Comparison of ENCODE assay signal across 11 cellular contexts in genomic region chr11:120239713-120240640, GRCh38. TPM values are rescaled to one million over a fixed set of nuclear protein-coding genes. Genes with fewer than 3 reads are reported as not detected.
DNase-seq lines count a peak whose midpoint lies in the region; ATAC-seq and TF ChIP-seq lines count a peak whose summit lies in the region.
"Had no signal": no experiment of that assay in that cellular context is flagged by ENCODE, and none has a peak within 500 bp of the region (broad histone marks: within the 10 kb centered on the region; RNA-seq: fewer than 3 reads in every experiment).

POU2F3 (plus strand) TSS chr11:120240140; CDS start chr11:120240344, 204 bp downstream.

- in situ Hi-C loops in mammary epithelial cell (cut with MboI; ENCODE audit: low sequenced_read_pairs in 2 of 2), result loop anchor here in 1 of 2 donors (5.0 kb wide), 1 partner anchor 62 kb away; no protein-coding TSS in a partner anchor

- DNase-seq in BE2C (no peak), H7 (peak; percentile 91), mammary epithelial cell (no peak), lower leg skin (ENCODE audit: low spot score in 2 of 2) (no peak)
- no peak for DNase-seq in stimulated activated CD4-positive, alpha-beta T cell treated with anti-CD3 and anti-CD28 coated beads, Interleukin-12 subunit alpha, Interleukin-12 subunit beta, amount 100 ng/mL, for 4 hours
- DNase-seq: gastrocnemius medialis, NCI-H524 treated with DMSO at 0.1 percent for 48 hours had no signal

- peak within 1 kb of the TSS; percentile 66 for H3K4me2 ChIP-seq in mammary epithelial cell (ENCODE audit: insufficient read depth, low read depth, low read length)

- intact Hi-C loops in mammary epithelial cell (cut with micrococcal nuclease) (loop anchor here (5.0 to 10.0 kb wide), 6 partner anchors 113 to 872 kb away; partner anchors contain the start of gene GRIK4), lower leg skin (cut with DNase I; ENCODE audit: low total_unique reads) (no loop called here)

- no peaks in the 10 kb centered on the region for H4K20me1 ChIP-seq in mammary epithelial cell (ENCODE audit: insufficient read depth, low read length)

- H3K9me3 ChIP-seq in BE2C (no peaks in the 10 kb centered on the region), mammary epithelial cell (replicated peaks; ENCODE audit: insufficient read depth, low read length) (no peaks in the 10 kb centered on the region)
- H3K9me3 ChIP-seq: gastrocnemius medialis had no signal

- H3K27me3 ChIP-seq in BE2C, result peaks cover 9% of the 10 kb centered on the region
- H3K27me3 ChIP-seq in H7 (ENCODE audit: control insufficient read depth, insufficient read depth, low read length), result peaks cover 23% of the 10 kb centered on the region
- peaks cover 9% of the 10 kb centered on the region for H3K27me3 ChIP-seq in mammary epithelial cell (ENCODE audit: insufficient read depth, low read length)

- H3K79me2 ChIP-seq in mammary epithelial cell (ENCODE audit: insufficient read depth, low read length), result no peaks in the 10 kb centered on the region

- 43% methylated on average over 5 of the region's 66 CpGs for WGBS in mammary epithelial cell (ENCODE audit: low coverage, missing lambda C conversion rate)
- WGBS in lower leg skin, 2 donors, result 6 to 11% methylated on average over 35 to 39 of the region's 66 CpGs

- H3K4me3 ChIP-seq in BE2C (ENCODE audit: low read depth, low read length), result no peak within 1 kb of the TSS
- peak within 1 kb of the TSS; percentile 41 for H3K4me3 ChIP-seq in H7 (ENCODE audit: insufficient read depth, low read depth, low read length)
- H3K4me3 ChIP-seq in mammary epithelial cell (replicated peaks in 1 of 3; ENCODE audit: insufficient read depth in 1 of 3, low read depth in 2 of 3, low read length in 3 of 3), result peak within 1 kb of the TSS in 1 of 3 experiments; percentile 40
- peak within 1 kb of the TSS; percentile 8 for H3K4me3 ChIP-seq in lower leg skin (ENCODE audit: low read depth, poor library complexity, severe bottlenecking)
- H3K4me3 ChIP-seq: gastrocnemius medialis had no signal

- ATAC-seq in GM21515 (IDR thresholded peaks at IDR 0.05; ENCODE audit: unreplicated experiment), result no peak
- ATAC-seq in GM21360 (IDR thresholded peaks at IDR 0.05; ENCODE audit: unreplicated experiment), result no peak
- no peak for ATAC-seq in HG02981 (IDR thresholded peaks at IDR 0.05; ENCODE audit: unreplicated experiment)
- ATAC-seq: gastrocnemius medialis had no signal

- TF ChIP-seq POLR2A in lower leg skin (IDR thresholded peaks at IDR 0.05), result no peak

- H3K9ac ChIP-seq in mammary epithelial cell (ENCODE audit: insufficient read depth, low read length), result no peak within 1 kb of the TSS

- TF ChIP-seq CTCF in BE2C (IDR thresholded peaks at IDR 0.05; ENCODE audit: low read depth, low read length) (peak; percentile 40), mammary epithelial cell (conservative IDR thresholded peaks at IDR 0.05 in 1 of 2, IDR thresholded peaks at IDR 0.05 in 1 of 2; ENCODE audit: extremely low read depth in 1 of 2, insufficient read depth in 1 of 2, low read depth in 1 of 2, low read length in 2 of 2) (peak; percentile 2 to 42), lower leg skin (IDR thresholded peaks at IDR 0.05) (no peak)

- BruUV-seq in mammary epithelial cell (replicated peaks; lab: Mats Ljungman, UMichigan), result no TSS peak

- H3K4me1 ChIP-seq in BE2C (no peaks in the 10 kb centered on the region), mammary epithelial cell (ENCODE audit: insufficient read depth, low read length) (peaks cover 20% of the 10 kb centered on the region)

- H3K27ac ChIP-seq in mammary epithelial cell (ENCODE audit: insufficient read depth, low read depth, low read length), result no peak within 1 kb of the TSS
- H3K27ac ChIP-seq: gastrocnemius medialis had no signal

- H2AFZ ChIP-seq in mammary epithelial cell (ENCODE audit: low read depth, low read length), result peak within 1 kb of the TSS; percentile 10

- CTCF ChIA-PET in mammary epithelial cell (lab: Charles Lee; ENCODE audit: low non-redundant PET), result no interaction called here

- H3K36me3 ChIP-seq in BE2C, result no peaks in the 10 kb centered on the region
- H3K36me3 ChIP-seq in H7 (replicated peaks; ENCODE audit: control insufficient read depth, insufficient read depth, low read length), result no peaks in the 10 kb centered on the region
- H3K36me3 ChIP-seq in mammary epithelial cell (ENCODE audit: insufficient read depth, low read length), result no peaks in the 10 kb centered on the region
- H3K36me3 ChIP-seq: gastrocnemius medialis had no signal

- dilution Hi-C loops in mammary epithelial cell (cut with HindIII; ENCODE audit: low sequenced_read_pairs), result no loop called here

RNA-seq across cellular contexts. Expression of gene POU2F3, which starts in this region (rescaled TPM):
- polyA plus RNA-seq in BE2C (2012; ENCODE audit: insufficient read depth, insufficient read length, low read depth), result not detected
- 0.81 TPM in 1 of 2 replicates, not detected in the other for total RNA-seq in H7 (2014; rRNA removed; shearing (Covaris generic))
- under 1 TPM; 0.17 to 0.38 TPM for total RNA-seq in mammary epithelial cell
- 0.17 TPM for polyA plus RNA-seq in mammary epithelial cell
- not detected for polyA minus RNA-seq in mammary epithelial cell
- 100 to 1,000 TPM in 3 of 4 donors, 10 to 100 TPM in 1; 74.1 to 112 (median 103) TPM for total RNA-seq in lower leg skin
- total RNA-seq: Daoy, gastrocnemius medialis had no signal

Comparison
In these comparisons a context has a peak if more than half of its experiments do, and no peak if none do; other contexts are left out.
1. RNA of gene POU2F3 (total RNA-seq): 74.1 to 112 TPM in lower leg skin; 0.17 to 0.38 TPM in mammary epithelial cell and 0.81 TPM in H7; every median in the first group is over 10 times any median in the second.
2. Peak in DNase-seq and H3K4me3 ChIP-seq in H7; RNA of the gene not detected or under 1 TPM.
3. CTCF ChIP-seq: peak in BE2C (single experiment) and mammary epithelial cell (2 of 2); none in lower leg skin (0 of 3).